8 cellular contexts compared by ENCODE assay signal in genomic region chr16:56860226-56861020, GRCh38.
A peak's percentile ranks its signal among the peaks of the same experiment; 100 is the strongest.
DNase-seq lines count a peak whose midpoint lies in the region; ATAC-seq and TF ChIP-seq lines count a peak whose summit lies in the region.

No MANE protein-coding gene starts in this region.

- no peak for TF ChIP-seq CTCF in GM13976 (IDR thresholded peaks at IDR 0.05; ENCODE audit: borderline replicate concordance, control extremely low read depth, extremely low read depth, insufficient read depth, missing control alignments)

- H3K4me3 Mint-ChIP-seq in memory B cell: peak overlapping the region; percentile 63

- no peaks in the 10 kb centered on the region for H3K27me3 Mint-ChIP-seq in memory B cell

- H3K4me1 Mint-ChIP-seq in memory B cell: peaks cover 31% of the 10 kb centered on the region

- ATAC-seq in HG02678 (IDR thresholded peaks at IDR 0.05; ENCODE audit: unreplicated experiment) (peak; percentile 76), memory B cell (ENCODE audit: low read depth) (peak; percentile 91), GM18868 (IDR thresholded peaks at IDR 0.05; ENCODE audit: unreplicated experiment) (no peak)

- no peaks in the 10 kb centered on the region for H3K36me3 Mint-ChIP-seq in memory B cell

- DNase-seq in GM13976 (ENCODE audit: low spot score) (peak; percentile 78), RPMI8226 (peak; percentile 87), memory B cell (ENCODE audit: low spot score in 2 of 2) (peak; percentile 27 to 46), ecto neural progenitor cell (ENCODE audit: low spot score) (no peak), HCEC 1CT (no peak), NOMO-1 treated with DMSO at 0.1 percent for 48 hours (lab: John Stamatoyannopoulos, UW; ENCODE audit: unreplicated experiment) (no peak)

- in situ Hi-C loops in GM13976 (cut with MboI; ENCODE audit: low sequenced_read_pairs, unreplicated experiment): loop anchor here (10.0 kb wide), 1 partner anchor 184 kb away; no protein-coding TSS in a partner anchor

- peak overlapping the region; percentile 86 for H3K27ac Mint-ChIP-seq in memory B cell

- no peaks in the 10 kb centered on the region for H3K9me3 Mint-ChIP-seq in memory B cell

Comparison
In these comparisons a context has a peak if more than half of its experiments do, and no peak if none do; other contexts are left out.
1. DNase-seq: peak in GM13976 (single experiment), RPMI8226 (single experiment) and memory B cell (2 of 2); none in ecto neural progenitor cell (single experiment), HCEC 1CT (single experiment) and NOMO-1 treated with DMSO at 0.1 percent for 48 hours (single experiment).